ENCODE assay signal across 1 cellular context in the genomic region with DNA sequence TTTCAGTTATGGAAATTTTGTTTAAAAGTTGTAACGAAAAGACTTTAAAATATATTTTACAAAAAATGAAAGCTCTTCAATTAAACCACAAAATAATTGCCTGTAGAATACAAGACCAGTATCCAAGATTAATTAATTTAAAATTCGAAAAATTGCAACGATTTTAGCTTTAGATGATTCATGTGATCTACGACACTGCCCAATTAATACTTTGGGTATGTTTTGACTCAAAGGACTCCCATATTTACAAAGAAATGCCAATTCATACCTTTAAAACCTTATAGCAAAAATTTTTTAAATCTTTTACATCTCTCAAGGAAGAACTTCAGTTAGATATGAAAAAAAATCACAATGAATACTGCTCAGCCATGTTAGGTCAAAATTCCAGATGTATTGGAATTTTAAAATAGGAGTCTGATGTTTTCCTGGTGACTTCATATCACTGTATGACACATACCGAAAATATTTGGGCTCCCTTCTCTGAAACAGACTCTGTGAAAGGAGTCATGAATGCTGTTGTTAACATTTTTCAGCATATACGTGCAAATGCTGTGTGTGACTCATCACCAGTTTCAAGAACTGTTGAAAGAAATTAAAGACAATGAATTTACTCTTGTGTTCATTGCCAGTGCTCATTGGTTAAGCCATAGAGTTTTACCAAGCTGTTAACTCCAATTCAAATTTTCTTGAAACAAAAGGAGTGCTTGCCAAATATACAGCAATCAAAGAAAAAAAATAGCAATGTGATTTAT.
TF ChIP-seq lines count a peak whose summit lies in the region.

No MANE protein-coding gene starts in this region.

TF ChIP-seq in HepG2, 621 proteins besides CTCF, POLR2A, EP300 and RAD21:
- TF ChIP-seq, protein P1, sequence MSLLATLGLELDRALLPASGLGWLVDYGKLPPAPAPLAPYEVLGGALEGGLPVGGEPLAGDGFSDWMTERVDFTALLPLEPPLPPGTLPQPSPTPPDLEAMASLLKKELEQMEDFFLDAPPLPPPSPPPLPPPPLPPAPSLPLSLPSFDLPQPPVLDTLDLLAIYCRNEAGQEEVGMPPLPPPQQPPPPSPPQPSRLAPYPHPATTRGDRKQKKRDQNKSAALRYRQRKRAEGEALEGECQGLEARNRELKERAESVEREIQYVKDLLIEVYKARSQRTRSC (CRISPR knock-in tag; IDR thresholded peaks at IDR 0.05; ENCODE audit: low read depth), result no peak
- TF ChIP-seq ZNF484 (CRISPR knock-in tag; IDR thresholded peaks at IDR 0.05; ENCODE audit: borderline replicate concordance, low read depth), result no peak
- TF ChIP-seq, protein P2, sequence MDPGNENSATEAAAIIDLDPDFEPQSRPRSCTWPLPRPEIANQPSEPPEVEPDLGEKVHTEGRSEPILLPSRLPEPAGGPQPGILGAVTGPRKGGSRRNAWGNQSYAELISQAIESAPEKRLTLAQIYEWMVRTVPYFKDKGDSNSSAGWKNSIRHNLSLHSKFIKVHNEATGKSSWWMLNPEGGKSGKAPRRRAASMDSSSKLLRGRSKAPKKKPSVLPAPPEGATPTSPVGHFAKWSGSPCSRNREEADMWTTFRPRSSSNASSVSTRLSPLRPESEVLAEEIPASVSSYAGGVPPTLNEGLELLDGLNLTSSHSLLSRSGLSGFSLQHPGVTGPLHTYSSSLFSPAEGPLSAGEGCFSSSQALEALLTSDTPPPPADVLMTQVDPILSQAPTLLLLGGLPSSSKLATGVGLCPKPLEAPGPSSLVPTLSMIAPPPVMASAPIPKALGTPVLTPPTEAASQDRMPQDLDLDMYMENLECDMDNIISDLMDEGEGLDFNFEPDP (CRISPR knock-in tag; conservative IDR thresholded peaks at IDR 0.05), result no peak
- no peak for TF ChIP-seq PTBP1 (IDR thresholded peaks at IDR 0.05; ENCODE audit: low read depth, low read length, poor library complexity, severe bottlenecking)
- TF ChIP-seq, protein P3, sequence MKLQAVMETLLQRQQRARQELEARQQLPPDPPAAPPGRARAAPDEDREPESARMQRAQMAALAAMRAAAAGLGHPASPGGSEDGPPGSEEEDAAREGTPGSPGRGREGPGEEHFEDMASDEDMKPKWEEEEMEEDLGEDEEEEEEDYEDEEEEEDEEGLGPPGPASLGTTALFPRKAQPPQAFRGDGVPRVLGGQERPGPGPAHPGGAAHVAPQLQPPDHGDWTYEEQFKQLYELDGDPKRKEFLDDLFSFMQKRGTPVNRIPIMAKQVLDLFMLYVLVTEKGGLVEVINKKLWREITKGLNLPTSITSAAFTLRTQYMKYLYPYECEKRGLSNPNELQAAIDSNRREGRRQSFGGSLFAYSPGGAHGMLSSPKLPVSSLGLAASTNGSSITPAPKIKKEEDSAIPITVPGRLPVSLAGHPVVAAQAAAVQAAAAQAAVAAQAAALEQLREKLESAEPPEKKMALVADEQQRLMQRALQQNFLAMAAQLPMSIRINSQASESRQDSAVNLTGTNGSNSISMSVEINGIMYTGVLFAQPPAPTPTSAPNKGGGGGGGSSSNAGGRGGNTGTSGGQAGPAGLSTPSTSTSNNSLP (IDR thresholded peaks at IDR 0.05; ENCODE audit: low read depth, low read length), result 0 out of 2 replicates have a peak, but pooled peaks have one; percentile 7
- TF ChIP-seq HNRNPK (IDR thresholded peaks at IDR 0.05; ENCODE audit: low read depth, low read length, poor library complexity, severe bottlenecking), result no peak
- no peak for TF ChIP-seq ZNF160 (CRISPR knock-in tag; IDR thresholded peaks at IDR 0.05)
- TF ChIP-seq MAFF (IDR thresholded peaks at IDR 0.05; ENCODE audit: low read depth, low read length), result 0 out of 2 replicates have a peak, but pooled peaks have one; percentile 8
- peak; percentile 67 for TF ChIP-seq TEAD3 (CRISPR knock-in tag; optimal IDR thresholded peaks at IDR 0.05; ENCODE audit: borderline replicate concordance)
- TF ChIP-seq DR1 (CRISPR knock-in tag; IDR thresholded peaks at IDR 0.05), result no peak
- TF ChIP-seq, protein P4, sequence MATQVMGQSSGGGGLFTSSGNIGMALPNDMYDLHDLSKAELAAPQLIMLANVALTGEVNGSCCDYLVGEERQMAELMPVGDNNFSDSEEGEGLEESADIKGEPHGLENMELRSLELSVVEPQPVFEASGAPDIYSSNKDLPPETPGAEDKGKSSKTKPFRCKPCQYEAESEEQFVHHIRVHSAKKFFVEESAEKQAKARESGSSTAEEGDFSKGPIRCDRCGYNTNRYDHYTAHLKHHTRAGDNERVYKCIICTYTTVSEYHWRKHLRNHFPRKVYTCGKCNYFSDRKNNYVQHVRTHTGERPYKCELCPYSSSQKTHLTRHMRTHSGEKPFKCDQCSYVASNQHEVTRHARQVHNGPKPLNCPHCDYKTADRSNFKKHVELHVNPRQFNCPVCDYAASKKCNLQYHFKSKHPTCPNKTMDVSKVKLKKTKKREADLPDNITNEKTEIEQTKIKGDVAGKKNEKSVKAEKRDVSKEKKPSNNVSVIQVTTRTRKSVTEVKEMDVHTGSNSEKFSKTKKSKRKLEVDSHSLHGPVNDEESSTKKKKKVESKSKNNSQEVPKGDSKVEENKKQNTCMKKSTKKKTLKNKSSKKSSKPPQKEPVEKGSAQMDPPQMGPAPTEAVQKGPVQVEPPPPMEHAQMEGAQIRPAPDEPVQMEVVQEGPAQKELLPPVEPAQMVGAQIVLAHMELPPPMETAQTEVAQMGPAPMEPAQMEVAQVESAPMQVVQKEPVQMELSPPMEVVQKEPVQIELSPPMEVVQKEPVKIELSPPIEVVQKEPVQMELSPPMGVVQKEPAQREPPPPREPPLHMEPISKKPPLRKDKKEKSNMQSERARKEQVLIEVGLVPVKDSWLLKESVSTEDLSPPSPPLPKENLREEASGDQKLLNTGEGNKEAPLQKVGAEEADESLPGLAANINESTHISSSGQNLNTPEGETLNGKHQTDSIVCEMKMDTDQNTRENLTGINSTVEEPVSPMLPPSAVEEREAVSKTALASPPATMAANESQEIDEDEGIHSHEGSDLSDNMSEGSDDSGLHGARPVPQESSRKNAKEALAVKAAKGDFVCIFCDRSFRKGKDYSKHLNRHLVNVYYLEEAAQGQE (IDR thresholded peaks at IDR 0.05; ENCODE audit: borderline replicate concordance in 1 of 2, low read depth in 1 of 2, low read length in 2 of 2), result no peak
- TF ChIP-seq, protein P5, sequence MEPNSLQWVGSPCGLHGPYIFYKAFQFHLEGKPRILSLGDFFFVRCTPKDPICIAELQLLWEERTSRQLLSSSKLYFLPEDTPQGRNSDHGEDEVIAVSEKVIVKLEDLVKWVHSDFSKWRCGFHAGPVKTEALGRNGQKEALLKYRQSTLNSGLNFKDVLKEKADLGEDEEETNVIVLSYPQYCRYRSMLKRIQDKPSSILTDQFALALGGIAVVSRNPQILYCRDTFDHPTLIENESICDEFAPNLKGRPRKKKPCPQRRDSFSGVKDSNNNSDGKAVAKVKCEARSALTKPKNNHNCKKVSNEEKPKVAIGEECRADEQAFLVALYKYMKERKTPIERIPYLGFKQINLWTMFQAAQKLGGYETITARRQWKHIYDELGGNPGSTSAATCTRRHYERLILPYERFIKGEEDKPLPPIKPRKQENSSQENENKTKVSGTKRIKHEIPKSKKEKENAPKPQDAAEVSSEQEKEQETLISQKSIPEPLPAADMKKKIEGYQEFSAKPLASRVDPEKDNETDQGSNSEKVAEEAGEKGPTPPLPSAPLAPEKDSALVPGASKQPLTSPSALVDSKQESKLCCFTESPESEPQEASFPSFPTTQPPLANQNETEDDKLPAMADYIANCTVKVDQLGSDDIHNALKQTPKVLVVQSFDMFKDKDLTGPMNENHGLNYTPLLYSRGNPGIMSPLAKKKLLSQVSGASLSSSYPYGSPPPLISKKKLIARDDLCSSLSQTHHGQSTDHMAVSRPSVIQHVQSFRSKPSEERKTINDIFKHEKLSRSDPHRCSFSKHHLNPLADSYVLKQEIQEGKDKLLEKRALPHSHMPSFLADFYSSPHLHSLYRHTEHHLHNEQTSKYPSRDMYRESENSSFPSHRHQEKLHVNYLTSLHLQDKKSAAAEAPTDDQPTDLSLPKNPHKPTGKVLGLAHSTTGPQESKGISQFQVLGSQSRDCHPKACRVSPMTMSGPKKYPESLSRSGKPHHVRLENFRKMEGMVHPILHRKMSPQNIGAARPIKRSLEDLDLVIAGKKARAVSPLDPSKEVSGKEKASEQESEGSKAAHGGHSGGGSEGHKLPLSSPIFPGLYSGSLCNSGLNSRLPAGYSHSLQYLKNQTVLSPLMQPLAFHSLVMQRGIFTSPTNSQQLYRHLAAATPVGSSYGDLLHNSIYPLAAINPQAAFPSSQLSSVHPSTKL (CRISPR knock-in tag; IDR thresholded peaks at IDR 0.05), result peak; percentile 26; the same call in 1 of the 2 replicates
- TF ChIP-seq JUNB (CRISPR knock-in tag; IDR thresholded peaks at IDR 0.05; ENCODE audit: borderline replicate concordance), result peak; percentile 35; the same call in 1 of the 2 replicates
- TF ChIP-seq FOSL2 (CRISPR knock-in tag; IDR thresholded peaks at IDR 0.05), result peak; percentile 83
- no peak for TF ChIP-seq HMG20A (CRISPR knock-in tag; IDR thresholded peaks at IDR 0.05; ENCODE audit: borderline replicate concordance)
- TF ChIP-seq CREB1 (IDR thresholded peaks at IDR 0.05), result peak; percentile 45
- no peak for TF ChIP-seq CREB1 (CRISPR knock-in tag; IDR thresholded peaks at IDR 0.05)
- TF ChIP-seq, protein P6, sequence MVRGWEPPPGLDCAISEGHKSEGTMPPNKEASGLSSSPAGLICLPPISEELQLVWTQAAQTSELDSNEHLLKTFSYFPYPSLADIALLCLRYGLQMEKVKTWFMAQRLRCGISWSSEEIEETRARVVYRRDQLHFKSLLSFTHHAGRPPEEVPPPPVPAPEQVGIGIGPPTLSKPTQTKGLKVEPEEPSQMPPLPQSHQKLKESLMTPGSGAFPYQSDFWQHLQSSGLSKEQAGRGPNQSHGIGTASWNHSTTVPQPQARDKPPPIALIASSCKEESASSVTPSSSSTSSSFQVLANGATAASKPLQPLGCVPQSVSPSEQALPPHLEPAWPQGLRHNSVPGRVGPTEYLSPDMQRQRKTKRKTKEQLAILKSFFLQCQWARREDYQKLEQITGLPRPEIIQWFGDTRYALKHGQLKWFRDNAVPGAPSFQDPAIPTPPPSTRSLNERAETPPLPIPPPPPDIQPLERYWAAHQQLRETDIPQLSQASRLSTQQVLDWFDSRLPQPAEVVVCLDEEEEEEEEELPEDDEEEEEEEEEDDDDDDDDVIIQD (CRISPR knock-in tag; IDR thresholded peaks at IDR 0.05; ENCODE audit: low read depth), result peak; percentile 17; the same call in 1 of the 2 replicates
- 0 out of 2 replicates have a peak, but pooled peaks have one; percentile 26 for TF ChIP-seq FOSL1 (CRISPR knock-in tag; IDR thresholded peaks at IDR 0.05; ENCODE audit: borderline replicate concordance)
- no peak for TF ChIP-seq SOX6 (IDR thresholded peaks at IDR 0.05)
- no peak for TF ChIP-seq SOX6 (CRISPR knock-in tag; IDR thresholded peaks at IDR 0.05)
- TF ChIP-seq SRY (CRISPR knock-in tag; IDR thresholded peaks at IDR 0.05), result no peak
- peak; percentile 49; the same call in 1 of the 2 replicates for TF ChIP-seq JUND (CRISPR knock-in tag; IDR thresholded peaks at IDR 0.05)
- no peak for TF ChIP-seq CHCHD3 (CRISPR knock-in tag; IDR thresholded peaks at IDR 0.05)
- TF ChIP-seq SOX5 (CRISPR knock-in tag; IDR thresholded peaks at IDR 0.05; ENCODE audit: borderline replicate concordance), result peak; percentile 49; the same call in 1 of the 2 replicates
- TF ChIP-seq, protein P7, sequence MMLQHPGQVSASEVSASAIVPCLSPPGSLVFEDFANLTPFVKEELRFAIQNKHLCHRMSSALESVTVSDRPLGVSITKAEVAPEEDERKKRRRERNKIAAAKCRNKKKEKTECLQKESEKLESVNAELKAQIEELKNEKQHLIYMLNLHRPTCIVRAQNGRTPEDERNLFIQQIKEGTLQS (CRISPR knock-in tag; IDR thresholded peaks at IDR 0.05), result peak; percentile 47; the same call in 1 of the 2 replicates
- no peak for TF ChIP-seq ELF1 (CRISPR knock-in tag; IDR thresholded peaks at IDR 0.05)
- no peak for TF ChIP-seq ZNF326 (CRISPR knock-in tag; IDR thresholded peaks at IDR 0.05; ENCODE audit: borderline replicate concordance)
- TF ChIP-seq BRD4 (CRISPR knock-in tag; IDR thresholded peaks at IDR 0.05), result no peak
- no peak for TF ChIP-seq NR2C2 (CRISPR knock-in tag; IDR thresholded peaks at IDR 0.05; ENCODE audit: borderline replicate concordance)
- TF ChIP-seq, protein P8, sequence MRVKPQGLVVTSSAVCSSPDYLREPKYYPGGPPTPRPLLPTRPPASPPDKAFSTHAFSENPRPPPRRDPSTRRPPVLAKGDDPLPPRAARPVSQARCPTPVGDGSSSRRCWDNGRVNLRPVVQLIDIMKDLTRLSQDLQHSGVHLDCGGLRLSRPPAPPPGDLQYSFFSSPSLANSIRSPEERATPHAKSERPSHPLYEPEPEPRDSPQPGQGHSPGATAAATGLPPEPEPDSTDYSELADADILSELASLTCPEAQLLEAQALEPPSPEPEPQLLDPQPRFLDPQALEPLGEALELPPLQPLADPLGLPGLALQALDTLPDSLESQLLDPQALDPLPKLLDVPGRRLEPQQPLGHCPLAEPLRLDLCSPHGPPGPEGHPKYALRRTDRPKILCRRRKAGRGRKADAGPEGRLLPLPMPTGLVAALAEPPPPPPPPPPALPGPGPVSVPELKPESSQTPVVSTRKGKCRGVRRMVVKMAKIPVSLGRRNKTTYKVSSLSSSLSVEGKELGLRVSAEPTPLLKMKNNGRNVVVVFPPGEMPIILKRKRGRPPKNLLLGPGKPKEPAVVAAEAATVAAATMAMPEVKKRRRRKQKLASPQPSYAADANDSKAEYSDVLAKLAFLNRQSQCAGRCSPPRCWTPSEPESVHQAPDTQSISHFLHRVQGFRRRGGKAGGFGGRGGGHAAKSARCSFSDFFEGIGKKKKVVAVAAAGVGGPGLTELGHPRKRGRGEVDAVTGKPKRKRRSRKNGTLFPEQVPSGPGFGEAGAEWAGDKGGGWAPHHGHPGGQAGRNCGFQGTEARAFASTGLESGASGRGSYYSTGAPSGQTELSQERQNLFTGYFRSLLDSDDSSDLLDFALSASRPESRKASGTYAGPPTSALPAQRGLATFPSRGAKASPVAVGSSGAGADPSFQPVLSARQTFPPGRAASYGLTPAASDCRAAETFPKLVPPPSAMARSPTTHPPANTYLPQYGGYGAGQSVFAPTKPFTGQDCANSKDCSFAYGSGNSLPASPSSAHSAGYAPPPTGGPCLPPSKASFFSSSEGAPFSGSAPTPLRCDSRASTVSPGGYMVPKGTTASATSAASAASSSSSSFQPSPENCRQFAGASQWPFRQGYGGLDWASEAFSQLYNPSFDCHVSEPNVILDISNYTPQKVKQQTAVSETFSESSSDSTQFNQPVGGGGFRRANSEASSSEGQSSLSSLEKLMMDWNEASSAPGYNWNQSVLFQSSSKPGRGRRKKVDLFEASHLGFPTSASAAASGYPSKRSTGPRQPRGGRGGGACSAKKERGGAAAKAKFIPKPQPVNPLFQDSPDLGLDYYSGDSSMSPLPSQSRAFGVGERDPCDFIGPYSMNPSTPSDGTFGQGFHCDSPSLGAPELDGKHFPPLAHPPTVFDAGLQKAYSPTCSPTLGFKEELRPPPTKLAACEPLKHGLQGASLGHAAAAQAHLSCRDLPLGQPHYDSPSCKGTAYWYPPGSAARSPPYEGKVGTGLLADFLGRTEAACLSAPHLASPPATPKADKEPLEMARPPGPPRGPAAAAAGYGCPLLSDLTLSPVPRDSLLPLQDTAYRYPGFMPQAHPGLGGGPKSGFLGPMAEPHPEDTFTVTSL (CRISPR knock-in tag; IDR thresholded peaks at IDR 0.05; ENCODE audit: borderline replicate concordance), result no peak
